9 cellular contexts compared by ENCODE assay signal in the genomic region with DNA sequence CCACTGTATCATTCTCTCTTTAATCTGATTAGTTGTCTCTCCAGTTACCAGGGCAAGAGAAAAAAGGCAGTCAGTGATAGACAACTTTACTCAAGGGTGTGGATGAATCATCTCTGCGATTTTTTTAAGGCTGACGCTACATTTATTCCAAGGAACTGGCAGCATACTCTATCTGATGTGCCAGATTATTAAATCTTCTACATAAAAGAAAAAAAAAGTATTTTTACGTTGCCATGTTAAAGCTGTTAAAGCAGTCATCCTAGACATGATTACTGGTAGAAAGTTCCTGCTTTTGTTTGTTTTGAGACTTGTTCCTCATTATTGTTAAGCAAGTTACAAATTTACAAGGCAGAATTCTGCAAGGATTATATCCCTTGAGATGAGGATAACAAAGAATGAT.
DNase-seq lines count a peak whose midpoint lies in the region; ATAC-seq and TF ChIP-seq lines count a peak whose summit lies in the region.
"Had no signal": no experiment of that assay in that cellular context is flagged by ENCODE, and none has a peak within 500 bp of the region (broad histone marks: within the 10 kb centered on the region; RNA-seq: fewer than 3 reads in every experiment).

No MANE protein-coding gene starts in this region.

- peak; percentile 85 for ATAC-seq in CD8-positive, alpha-beta T cell
- no peak for ATAC-seq in HG03280 (IDR thresholded peaks at IDR 0.05; ENCODE audit: unreplicated experiment)
- ATAC-seq in HG02840 (IDR thresholded peaks at IDR 0.05; ENCODE audit: low FRiP score, unreplicated experiment) = no peak

- no peak for TF ChIP-seq CTCF in CD8-positive, alpha-beta T cell (IDR thresholded peaks at IDR 0.05)
- TF ChIP-seq CTCF in nephron (IDR thresholded peaks at IDR 0.05; ENCODE audit: unreplicated experiment in 3 of 3) (no peak), CD14-positive monocyte (IDR thresholded peaks at IDR 0.05) (no peak)

- H3K9me3 ChIP-seq in CD8-positive, alpha-beta T cell (ENCODE audit: low read length) = no peaks in the 10 kb centered on the region

- H3K4me3 ChIP-seq in CD8-positive, alpha-beta T cell (ENCODE audit: low read depth, low read length) = no peak overlapping the region

- no peak for DNase-seq in CD8-positive, alpha-beta T cell
- DNase-seq in NCI-H446 treated with DMSO at 0.1 percent for 48 hours (lab: John Stamatoyannopoulos, UW) (peak; percentile 89), HuH-7.5 (ENCODE audit: low spot score) (no peak), CD14-positive monocyte (ENCODE audit: low spot score) (no peak)
- DNase-seq: activated CD8-positive, alpha-beta memory T cell treated with anti-CD3 and anti-CD28 coated beads, Interleukin-2, amount 50 U/mL, for 4 hours had no signal

- H3K27me3 Mint-ChIP-seq in CD8-positive, alpha-beta T cell (ENCODE audit: low read depth) = no peaks in the 10 kb centered on the region
- H3K27me3 Mint-ChIP-seq in dendritic cell treated with granulocyte-macrophage colony-stimulating factor and Interleukin-4, amounts not matched to agents 40 ng/mL and 50 ng/mL, for 4 days = no peaks in the 10 kb centered on the region
- H3K27me3 Mint-ChIP-seq in nephron (ENCODE audit: low read depth) (no peaks in the 10 kb centered on the region), CD14-positive monocyte (ENCODE audit: low read depth in 3 of 3) (no peaks in the 10 kb centered on the region)

- peaks cover 32% of the 10 kb centered on the region for H3K36me3 Mint-ChIP-seq in CD8-positive, alpha-beta T cell
- H3K36me3 Mint-ChIP-seq in dendritic cell treated with granulocyte-macrophage colony-stimulating factor and Interleukin-4, amounts not matched to agents 40 ng/mL and 50 ng/mL, for 4 days (ENCODE audit: low read depth) = peaks cover 39% of the 10 kb centered on the region
- H3K36me3 Mint-ChIP-seq in nephron (ENCODE audit: low read depth) (peaks cover 30% of the 10 kb centered on the region), CD14-positive monocyte (peaks cover 7 to 10% of the 10 kb centered on the region in 2 donors)

- H3K9me3 Mint-ChIP-seq in CD8-positive, alpha-beta T cell = peaks cover 2% of the 10 kb centered on the region
- no peaks in the 10 kb centered on the region for H3K9me3 Mint-ChIP-seq in dendritic cell treated with granulocyte-macrophage colony-stimulating factor and Interleukin-4, amounts not matched to agents 40 ng/mL and 50 ng/mL, for 4 days
- no peaks in the 10 kb centered on the region for H3K9me3 Mint-ChIP-seq in nephron
- no peaks in the 10 kb centered on the region for H3K9me3 Mint-ChIP-seq in CD14-positive monocyte

- H3K27ac Mint-ChIP-seq in CD8-positive, alpha-beta T cell = peak overlapping the region; percentile 86
- peak overlapping the region; percentile 0 for H3K27ac Mint-ChIP-seq in dendritic cell treated with granulocyte-macrophage colony-stimulating factor and Interleukin-4, amounts not matched to agents 40 ng/mL and 50 ng/mL, for 4 days
- H3K27ac Mint-ChIP-seq in nephron = peak overlapping the region; percentile 71 to 85 (median 74)
- H3K27ac Mint-ChIP-seq in CD14-positive monocyte = peak overlapping the region in 1 of 7 donors; percentile 3

- no peaks in the 10 kb centered on the region for H3K27me3 ChIP-seq in CD8-positive, alpha-beta T cell (ENCODE audit: insufficient read depth, low read length)

- CTCF ChIA-PET in CD8-positive, alpha-beta T cell (lab: Charles Lee) = interaction anchor here (1.1 kb wide), 1 partner anchor 12 kb away, joined by 3 read pairs; no protein-coding TSS in a partner anchor

- H3K36me3 ChIP-seq in CD8-positive, alpha-beta T cell (ENCODE audit: insufficient read depth, low read length) = no peaks in the 10 kb centered on the region

- intact Hi-C loops in CD8-positive, alpha-beta T cell (cut with DNase I, micrococcal nuclease) = loop anchor here in 1 of 2 experiments (5.0 to 10.0 kb wide), 3 partner anchors 35 to 380 kb away; a partner anchor contains a TSS
- intact Hi-C loops in dendritic cell treated with granulocyte-macrophage colony-stimulating factor and Interleukin-4, amounts not matched to agents 40 ng/mL and 50 ng/mL, for 4 days (cut with micrococcal nuclease) = no loop called here
- intact Hi-C loops in CD14-positive monocyte (cut with micrococcal nuclease) = no loop called here

- peak overlapping the region; percentile 71 for H3K4me3 Mint-ChIP-seq in CD8-positive, alpha-beta T cell
- H3K4me3 Mint-ChIP-seq in dendritic cell treated with granulocyte-macrophage colony-stimulating factor and Interleukin-4, amounts not matched to agents 40 ng/mL and 50 ng/mL, for 4 days = no peak overlapping the region
- H3K4me3 Mint-ChIP-seq in nephron (no peak overlapping the region), CD14-positive monocyte (no peak overlapping the region)

- peaks cover 75% of the 10 kb centered on the region for H3K4me1 Mint-ChIP-seq in CD8-positive, alpha-beta T cell (ENCODE audit: low read depth)
- peaks cover 20% of the 10 kb centered on the region for H3K4me1 Mint-ChIP-seq in dendritic cell treated with granulocyte-macrophage colony-stimulating factor and Interleukin-4, amounts not matched to agents 40 ng/mL and 50 ng/mL, for 4 days (ENCODE audit: low read depth)
- H3K4me1 Mint-ChIP-seq in nephron (peaks cover 25% of the 10 kb centered on the region), CD14-positive monocyte (peaks cover 15% of the 10 kb centered on the region)

- POLR2A ChIA-PET in CD8-positive, alpha-beta T cell (lab: Charles Lee) = no interaction called here

- H3K27ac ChIP-seq in CD8-positive, alpha-beta T cell (ENCODE audit: low read depth, low read length) = no peak overlapping the region

- H3K4me1 ChIP-seq in CD8-positive, alpha-beta T cell (ENCODE audit: insufficient read depth, low read length) = peaks cover 82% of the 10 kb centered on the region
